1 cellular context compared by ENCODE assay signal in the genomic region with DNA sequence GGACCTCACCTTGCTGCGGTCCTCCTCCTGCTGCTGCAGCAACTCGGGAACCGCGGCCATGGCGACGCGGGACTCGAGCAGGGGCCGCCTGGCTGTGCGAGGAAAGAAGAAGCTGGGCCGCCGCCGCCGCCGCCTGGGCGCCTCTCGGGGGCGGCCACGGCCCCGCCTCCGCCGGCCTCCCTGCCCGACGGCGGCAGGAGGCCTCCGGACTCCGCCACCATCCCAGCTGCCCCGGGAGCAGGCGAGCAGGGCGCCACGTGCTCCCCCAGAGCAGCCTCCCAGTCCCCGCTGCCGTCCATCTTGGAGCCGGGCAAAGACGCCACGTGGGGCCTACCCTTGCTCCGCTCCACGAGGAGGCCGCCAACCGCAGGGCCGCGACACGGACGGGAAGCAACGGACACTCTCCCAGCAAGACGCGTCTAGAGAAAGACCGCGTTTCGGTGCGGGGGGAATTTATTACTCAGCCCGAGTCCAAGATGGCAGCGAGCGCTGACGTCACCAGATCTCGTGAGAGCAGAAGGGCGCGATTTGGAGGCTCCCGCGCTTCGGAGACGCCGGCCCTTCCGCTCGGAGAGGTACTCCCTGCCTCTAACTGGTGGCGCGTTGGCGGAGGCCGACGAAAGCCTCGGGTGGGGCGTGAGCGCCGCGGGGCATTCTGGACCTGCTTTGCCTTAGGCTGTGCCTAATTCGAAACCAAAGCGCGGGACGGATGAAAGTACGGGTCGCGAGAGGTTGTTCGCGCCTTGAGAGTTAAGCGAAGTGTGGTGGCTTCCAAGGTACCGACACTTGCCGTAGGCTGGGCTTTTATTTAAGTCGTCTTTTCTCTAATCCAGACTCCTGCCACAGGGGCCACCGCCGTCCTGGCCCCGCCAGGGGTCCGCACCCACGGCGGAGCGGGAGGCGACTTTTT.
TF ChIP-seq lines count a peak whose summit lies in the region.

A gene with protein sequence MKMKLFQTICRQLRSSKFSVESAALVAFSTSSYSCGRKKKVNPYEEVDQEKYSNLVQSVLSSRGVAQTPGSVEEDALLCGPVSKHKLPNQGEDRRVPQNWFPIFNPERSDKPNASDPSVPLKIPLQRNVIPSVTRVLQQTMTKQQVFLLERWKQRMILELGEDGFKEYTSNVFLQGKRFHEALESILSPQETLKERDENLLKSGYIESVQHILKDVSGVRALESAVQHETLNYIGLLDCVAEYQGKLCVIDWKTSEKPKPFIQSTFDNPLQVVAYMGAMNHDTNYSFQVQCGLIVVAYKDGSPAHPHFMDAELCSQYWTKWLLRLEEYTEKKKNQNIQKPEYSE (plus strand): TSS at position 653 of the 910 bp plus-strand sequence. CDS start 842 bp downstream, outside the sequence.
A gene (minus strand): TSS at position 429 of the 910 bp plus-strand sequence. CDS start 369 bp downstream, at position 60.

TF ChIP-seq in HepG2, 621 proteins besides CTCF, POLR2A, EP300 and RAD21 (continued from another document and continues in another):
- TF ChIP-seq, protein P1, sequence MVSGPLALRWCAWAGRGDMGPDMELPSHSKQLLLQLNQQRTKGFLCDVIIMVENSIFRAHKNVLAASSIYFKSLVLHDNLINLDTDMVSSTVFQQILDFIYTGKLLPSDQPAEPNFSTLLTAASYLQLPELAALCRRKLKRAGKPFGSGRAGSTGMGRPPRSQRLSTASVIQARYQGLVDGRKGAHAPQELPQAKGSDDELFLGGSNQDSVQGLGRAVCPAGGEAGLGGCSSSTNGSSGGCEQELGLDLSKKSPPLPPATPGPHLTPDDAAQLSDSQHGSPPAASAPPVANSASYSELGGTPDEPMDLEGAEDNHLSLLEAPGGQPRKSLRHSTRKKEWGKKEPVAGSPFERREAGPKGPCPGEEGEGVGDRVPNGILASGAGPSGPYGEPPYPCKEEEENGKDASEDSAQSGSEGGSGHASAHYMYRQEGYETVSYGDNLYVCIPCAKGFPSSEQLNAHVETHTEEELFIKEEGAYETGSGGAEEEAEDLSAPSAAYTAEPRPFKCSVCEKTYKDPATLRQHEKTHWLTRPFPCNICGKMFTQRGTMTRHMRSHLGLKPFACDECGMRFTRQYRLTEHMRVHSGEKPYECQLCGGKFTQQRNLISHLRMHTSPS (CRISPR knock-in tag; IDR thresholded peaks at IDR 0.05; ENCODE audit: low read depth) = peak; percentile 23
- TF ChIP-seq CREM (IDR thresholded peaks at IDR 0.05) (peak; percentile 99), CREM (CRISPR knock-in tag; IDR thresholded peaks at IDR 0.05) (peak; percentile 89), ONECUT2 (CRISPR knock-in tag; IDR thresholded peaks at IDR 0.05) (peak; percentile 50; the same call in 1 of the 2 replicates), ZNF724P (CRISPR knock-in tag; IDR thresholded peaks at IDR 0.05; ENCODE audit: borderline replicate concordance) (peak; percentile 96), ZNF207 (IDR thresholded peaks at IDR 0.05; ENCODE audit: borderline replicate concordance) (no peak), NFRKB (IDR thresholded peaks at IDR 0.05) (peak; percentile 99), ZNF773 (CRISPR knock-in tag; IDR thresholded peaks at IDR 0.05; ENCODE audit: borderline replicate concordance) (peak; percentile 70; the same call in 1 of the 2 replicates), SRSF4 (IDR thresholded peaks at IDR 0.05; ENCODE audit: low read depth, low read length, poor library complexity, severe bottlenecking) (peak; percentile 4), CCDC6 (CRISPR knock-in tag; IDR thresholded peaks at IDR 0.05) (peak; percentile 89), CHD4 (IDR thresholded peaks at IDR 0.05; ENCODE audit: borderline replicate concordance, low read length) (no peak), TARDBP (CRISPR knock-in tag; IDR thresholded peaks at IDR 0.05) (peak; percentile 98), ZNF282 (IDR thresholded peaks at IDR 0.05; ENCODE audit: partially characterized antibody) (no peak), ZFP90 (CRISPR knock-in tag; IDR thresholded peaks at IDR 0.05; ENCODE audit: borderline replicate concordance) (peak; percentile 99; the same call in 1 of the 2 replicates), ZNF317 (CRISPR knock-in tag; IDR thresholded peaks at IDR 0.05) (peak; percentile 91), MAZ (IDR thresholded peaks at IDR 0.05; ENCODE audit: borderline replicate concordance, low read depth, low read length) (peak; percentile 70), MAZ (CRISPR knock-in tag; IDR thresholded peaks at IDR 0.05; ENCODE audit: low read depth) (peak; percentile 96), PHF20 (CRISPR knock-in tag; IDR thresholded peaks at IDR 0.05) (peak; percentile 92), MTF1 (CRISPR knock-in tag; IDR thresholded peaks at IDR 0.05) (peak; percentile 74; the same call in 1 of the 2 replicates), ZNF138 (CRISPR knock-in tag; IDR thresholded peaks at IDR 0.05; ENCODE audit: low read depth) (peak; percentile 86), NCOR1 (IDR thresholded peaks at IDR 0.05; ENCODE audit: borderline replicate concordance, low read length) (peak; percentile 56; the same call in 1 of the 2 replicates), ZFP41 (CRISPR knock-in tag; IDR thresholded peaks at IDR 0.05; ENCODE audit: borderline replicate concordance) (peak; percentile 99), BRD4 (CRISPR knock-in tag; IDR thresholded peaks at IDR 0.05) (peak; percentile 99), ZNF790 (CRISPR knock-in tag; IDR thresholded peaks at IDR 0.05; ENCODE audit: borderline replicate concordance) (0 out of 2 replicates have a peak, but pooled peaks have one; percentile 80), EEA1 (CRISPR knock-in tag; IDR thresholded peaks at IDR 0.05; ENCODE audit: borderline replicate concordance) (peak; percentile 88), ASH2L (IDR thresholded peaks at IDR 0.05; ENCODE audit: insufficient read length, low read depth, low read length) (peak; percentile 96), SALL2 (CRISPR knock-in tag; IDR thresholded peaks at IDR 0.05) (peak; percentile 94), MIER2 (CRISPR knock-in tag; IDR thresholded peaks at IDR 0.05) (peak; percentile 69)
- TF ChIP-seq, protein P2, sequence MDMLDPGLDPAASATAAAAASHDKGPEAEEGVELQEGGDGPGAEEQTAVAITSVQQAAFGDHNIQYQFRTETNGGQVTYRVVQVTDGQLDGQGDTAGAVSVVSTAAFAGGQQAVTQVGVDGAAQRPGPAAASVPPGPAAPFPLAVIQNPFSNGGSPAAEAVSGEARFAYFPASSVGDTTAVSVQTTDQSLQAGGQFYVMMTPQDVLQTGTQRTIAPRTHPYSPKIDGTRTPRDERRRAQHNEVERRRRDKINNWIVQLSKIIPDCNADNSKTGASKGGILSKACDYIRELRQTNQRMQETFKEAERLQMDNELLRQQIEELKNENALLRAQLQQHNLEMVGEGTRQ (IDR thresholded peaks at IDR 0.05; ENCODE audit: low read depth, low read length) = peak; percentile 58; the same call in 1 of the 2 replicates
- TF ChIP-seq, protein P2 (CRISPR knock-in tag; IDR thresholded peaks at IDR 0.05; ENCODE audit: borderline replicate concordance) = peak; percentile 76
- TF ChIP-seq, protein P3, sequence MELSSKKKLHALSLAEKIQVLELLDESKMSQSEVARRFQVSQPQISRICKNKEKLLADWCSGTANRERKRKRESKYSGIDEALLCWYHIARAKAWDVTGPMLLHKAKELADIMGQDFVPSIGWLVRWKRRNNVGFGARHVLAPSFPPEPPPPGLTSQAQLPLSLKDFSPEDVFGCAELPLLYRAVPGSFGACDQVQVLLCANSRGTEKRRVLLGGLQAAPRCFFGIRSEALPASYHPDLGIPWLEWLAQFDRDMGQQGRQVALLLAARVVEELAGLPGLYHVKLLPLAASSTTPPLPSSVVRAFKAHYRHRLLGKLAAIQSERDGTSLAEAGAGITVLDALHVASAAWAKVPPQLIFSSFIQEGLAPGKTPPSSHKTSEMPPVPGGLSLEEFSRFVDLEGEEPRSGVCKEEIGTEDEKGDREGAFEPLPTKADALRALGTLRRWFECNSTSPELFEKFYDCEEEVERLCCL (CRISPR knock-in tag; IDR thresholded peaks at IDR 0.05; ENCODE audit: borderline replicate concordance) = peak; percentile 34; the same call in 1 of the 2 replicates
- TF ChIP-seq, protein P4, sequence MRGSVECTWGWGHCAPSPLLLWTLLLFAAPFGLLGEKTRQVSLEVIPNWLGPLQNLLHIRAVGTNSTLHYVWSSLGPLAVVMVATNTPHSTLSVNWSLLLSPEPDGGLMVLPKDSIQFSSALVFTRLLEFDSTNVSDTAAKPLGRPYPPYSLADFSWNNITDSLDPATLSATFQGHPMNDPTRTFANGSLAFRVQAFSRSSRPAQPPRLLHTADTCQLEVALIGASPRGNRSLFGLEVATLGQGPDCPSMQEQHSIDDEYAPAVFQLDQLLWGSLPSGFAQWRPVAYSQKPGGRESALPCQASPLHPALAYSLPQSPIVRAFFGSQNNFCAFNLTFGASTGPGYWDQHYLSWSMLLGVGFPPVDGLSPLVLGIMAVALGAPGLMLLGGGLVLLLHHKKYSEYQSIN (CRISPR knock-in tag; IDR thresholded peaks at IDR 0.05; ENCODE audit: borderline replicate concordance) = 0 out of 2 replicates have a peak, but pooled peaks have one; percentile 85
- TF ChIP-seq, protein P5, sequence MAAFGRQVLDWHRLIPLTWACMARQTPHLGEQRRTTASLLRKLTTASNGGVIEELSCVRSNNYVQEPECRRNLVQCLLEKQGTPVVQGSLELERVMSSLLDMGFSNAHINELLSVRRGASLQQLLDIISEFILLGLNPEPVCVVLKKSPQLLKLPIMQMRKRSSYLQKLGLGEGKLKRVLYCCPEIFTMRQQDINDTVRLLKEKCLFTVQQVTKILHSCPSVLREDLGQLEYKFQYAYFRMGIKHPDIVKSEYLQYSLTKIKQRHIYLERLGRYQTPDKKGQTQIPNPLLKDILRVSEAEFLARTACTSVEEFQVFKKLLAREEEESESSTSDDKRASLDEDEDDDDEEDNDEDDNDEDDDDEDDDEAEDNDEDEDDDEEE (CRISPR knock-in tag; IDR thresholded peaks at IDR 0.05) = peak; percentile 82
- TF ChIP-seq, protein P6, sequence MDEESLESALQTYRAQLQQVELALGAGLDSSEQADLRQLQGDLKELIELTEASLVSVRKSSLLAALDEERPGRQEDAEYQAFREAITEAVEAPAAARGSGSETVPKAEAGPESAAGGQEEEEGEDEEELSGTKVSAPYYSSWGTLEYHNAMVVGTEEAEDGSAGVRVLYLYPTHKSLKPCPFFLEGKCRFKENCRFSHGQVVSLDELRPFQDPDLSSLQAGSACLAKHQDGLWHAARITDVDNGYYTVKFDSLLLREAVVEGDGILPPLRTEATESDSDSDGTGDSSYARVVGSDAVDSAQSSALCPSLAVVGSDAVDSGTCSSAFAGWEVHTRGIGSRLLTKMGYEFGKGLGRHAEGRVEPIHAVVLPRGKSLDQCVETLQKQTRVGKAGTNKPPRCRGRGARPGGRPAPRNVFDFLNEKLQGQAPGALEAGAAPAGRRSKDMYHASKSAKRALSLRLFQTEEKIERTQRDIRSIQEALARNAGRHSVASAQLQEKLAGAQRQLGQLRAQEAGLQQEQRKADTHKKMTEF (CRISPR knock-in tag; IDR thresholded peaks at IDR 0.05) = peak; percentile 98
- TF ChIP-seq, protein P7, sequence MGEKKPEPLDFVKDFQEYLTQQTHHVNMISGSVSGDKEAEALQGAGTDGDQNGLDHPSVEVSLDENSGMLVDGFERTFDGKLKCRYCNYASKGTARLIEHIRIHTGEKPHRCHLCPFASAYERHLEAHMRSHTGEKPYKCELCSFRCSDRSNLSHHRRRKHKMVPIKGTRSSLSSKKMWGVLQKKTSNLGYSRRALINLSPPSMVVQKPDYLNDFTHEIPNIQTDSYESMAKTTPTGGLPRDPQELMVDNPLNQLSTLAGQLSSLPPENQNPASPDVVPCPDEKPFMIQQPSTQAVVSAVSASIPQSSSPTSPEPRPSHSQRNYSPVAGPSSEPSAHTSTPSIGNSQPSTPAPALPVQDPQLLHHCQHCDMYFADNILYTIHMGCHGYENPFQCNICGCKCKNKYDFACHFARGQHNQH (CRISPR knock-in tag; IDR thresholded peaks at IDR 0.05) = peak; percentile 95
- TF ChIP-seq, protein P8, sequence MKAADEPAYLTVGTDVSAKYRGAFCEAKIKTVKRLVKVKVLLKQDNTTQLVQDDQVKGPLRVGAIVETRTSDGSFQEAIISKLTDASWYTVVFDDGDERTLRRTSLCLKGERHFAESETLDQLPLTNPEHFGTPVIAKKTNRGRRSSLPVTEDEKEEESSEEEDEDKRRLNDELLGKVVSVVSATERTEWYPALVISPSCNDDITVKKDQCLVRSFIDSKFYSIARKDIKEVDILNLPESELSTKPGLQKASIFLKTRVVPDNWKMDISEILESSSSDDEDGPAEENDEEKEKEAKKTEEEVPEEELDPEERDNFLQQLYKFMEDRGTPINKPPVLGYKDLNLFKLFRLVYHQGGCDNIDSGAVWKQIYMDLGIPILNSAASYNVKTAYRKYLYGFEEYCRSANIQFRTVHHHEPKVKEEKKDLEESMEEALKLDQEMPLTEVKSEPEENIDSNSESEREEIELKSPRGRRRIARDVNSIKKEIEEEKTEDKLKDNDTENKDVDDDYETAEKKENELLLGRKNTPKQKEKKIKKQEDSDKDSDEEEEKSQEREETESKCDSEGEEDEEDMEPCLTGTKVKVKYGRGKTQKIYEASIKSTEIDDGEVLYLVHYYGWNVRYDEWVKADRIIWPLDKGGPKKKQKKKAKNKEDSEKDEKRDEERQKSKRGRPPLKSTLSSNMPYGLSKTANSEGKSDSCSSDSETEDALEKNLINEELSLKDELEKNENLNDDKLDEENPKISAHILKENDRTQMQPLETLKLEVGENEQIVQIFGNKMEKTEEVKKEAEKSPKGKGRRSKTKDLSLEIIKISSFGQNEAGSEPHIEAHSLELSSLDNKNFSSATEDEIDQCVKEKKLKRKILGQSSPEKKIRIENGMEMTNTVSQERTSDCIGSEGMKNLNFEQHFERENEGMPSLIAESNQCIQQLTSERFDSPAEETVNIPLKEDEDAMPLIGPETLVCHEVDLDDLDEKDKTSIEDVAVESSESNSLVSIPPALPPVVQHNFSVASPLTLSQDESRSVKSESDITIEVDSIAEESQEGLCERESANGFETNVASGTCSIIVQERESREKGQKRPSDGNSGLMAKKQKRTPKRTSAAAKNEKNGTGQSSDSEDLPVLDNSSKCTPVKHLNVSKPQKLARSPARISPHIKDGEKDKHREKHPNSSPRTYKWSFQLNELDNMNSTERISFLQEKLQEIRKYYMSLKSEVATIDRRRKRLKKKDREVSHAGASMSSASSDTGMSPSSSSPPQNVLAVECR (CRISPR knock-in tag; IDR thresholded peaks at IDR 0.05; ENCODE audit: borderline replicate concordance) = peak; percentile 98
- TF ChIP-seq, protein P9, sequence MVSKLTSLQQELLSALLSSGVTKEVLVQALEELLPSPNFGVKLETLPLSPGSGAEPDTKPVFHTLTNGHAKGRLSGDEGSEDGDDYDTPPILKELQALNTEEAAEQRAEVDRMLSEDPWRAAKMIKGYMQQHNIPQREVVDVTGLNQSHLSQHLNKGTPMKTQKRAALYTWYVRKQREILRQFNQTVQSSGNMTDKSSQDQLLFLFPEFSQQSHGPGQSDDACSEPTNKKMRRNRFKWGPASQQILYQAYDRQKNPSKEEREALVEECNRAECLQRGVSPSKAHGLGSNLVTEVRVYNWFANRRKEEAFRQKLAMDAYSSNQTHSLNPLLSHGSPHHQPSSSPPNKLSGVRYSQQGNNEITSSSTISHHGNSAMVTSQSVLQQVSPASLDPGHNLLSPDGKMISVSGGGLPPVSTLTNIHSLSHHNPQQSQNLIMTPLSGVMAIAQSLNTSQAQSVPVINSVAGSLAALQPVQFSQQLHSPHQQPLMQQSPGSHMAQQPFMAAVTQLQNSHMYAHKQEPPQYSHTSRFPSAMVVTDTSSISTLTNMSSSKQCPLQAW (CRISPR knock-in tag; IDR thresholded peaks at IDR 0.05) = peak; percentile 95
